1 cellular context compared by ENCODE assay signal in the genomic region with DNA sequence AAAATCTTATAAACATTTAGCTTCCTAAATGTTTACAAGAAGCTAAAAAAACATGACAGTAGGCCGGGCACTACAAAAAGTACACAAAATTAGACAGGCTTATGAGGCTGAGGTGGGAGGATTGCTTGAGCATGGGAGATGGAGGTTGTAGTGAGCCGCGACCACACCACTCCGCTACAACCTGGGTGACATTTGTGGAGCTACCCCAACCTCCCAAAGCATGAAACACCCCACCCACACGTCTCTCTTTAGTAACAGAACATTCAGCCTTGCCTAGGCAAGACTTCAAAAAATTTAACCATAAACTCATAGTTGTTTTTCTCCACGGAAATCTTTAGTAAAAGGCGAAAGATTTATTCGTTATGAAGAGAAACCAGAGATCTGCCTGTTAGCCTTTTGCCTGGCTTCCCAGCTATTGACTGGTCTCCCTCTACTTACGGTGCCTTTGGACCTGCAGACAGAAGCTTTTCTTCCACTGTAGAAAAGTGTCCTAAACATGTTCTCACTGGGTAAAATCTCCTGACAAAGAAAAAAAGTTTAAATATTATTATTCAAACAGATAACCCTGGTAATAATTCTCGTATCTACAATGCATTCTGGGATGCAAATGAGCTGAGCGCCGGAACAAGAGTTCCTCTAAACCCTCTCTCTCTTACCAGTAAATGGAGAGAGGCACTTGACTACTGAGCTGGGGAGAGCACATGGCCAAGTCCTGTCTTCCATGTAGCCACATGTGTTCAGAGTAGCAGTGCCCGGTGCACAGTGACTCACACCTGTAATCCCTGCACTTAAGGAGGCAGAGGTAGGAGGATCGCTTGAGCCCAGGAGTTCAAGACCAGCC.
TF ChIP-seq lines count a peak whose summit lies in the region.

No MANE protein-coding gene starts in this region.

TF ChIP-seq in HepG2, 621 proteins besides CTCF, POLR2A, EP300 and RAD21 (continued from another document):
- TF ChIP-seq MYC (CRISPR knock-in tag; IDR thresholded peaks at IDR 0.05; ENCODE audit: borderline replicate concordance) = peak; percentile 79
- TF ChIP-seq RBFOX2 (IDR thresholded peaks at IDR 0.05; ENCODE audit: low read depth, low read length) = peak; percentile 93
- TF ChIP-seq RAD51 (IDR thresholded peaks at IDR 0.05; ENCODE audit: borderline replicate concordance) = no peak
- TF ChIP-seq, protein P1, sequence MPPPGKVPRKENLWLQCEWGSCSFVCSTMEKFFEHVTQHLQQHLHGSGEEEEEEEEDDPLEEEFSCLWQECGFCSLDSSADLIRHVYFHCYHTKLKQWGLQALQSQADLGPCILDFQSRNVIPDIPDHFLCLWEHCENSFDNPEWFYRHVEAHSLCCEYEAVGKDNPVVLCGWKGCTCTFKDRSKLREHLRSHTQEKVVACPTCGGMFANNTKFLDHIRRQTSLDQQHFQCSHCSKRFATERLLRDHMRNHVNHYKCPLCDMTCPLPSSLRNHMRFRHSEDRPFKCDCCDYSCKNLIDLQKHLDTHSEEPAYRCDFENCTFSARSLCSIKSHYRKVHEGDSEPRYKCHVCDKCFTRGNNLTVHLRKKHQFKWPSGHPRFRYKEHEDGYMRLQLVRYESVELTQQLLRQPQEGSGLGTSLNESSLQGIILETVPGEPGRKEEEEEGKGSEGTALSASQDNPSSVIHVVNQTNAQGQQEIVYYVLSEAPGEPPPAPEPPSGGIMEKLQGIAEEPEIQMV (CRISPR knock-in tag; IDR thresholded peaks at IDR 0.05; ENCODE audit: low read depth) = no peak
- no peak for TF ChIP-seq U2AF1 (optimal IDR thresholded peaks at IDR 0.05; ENCODE audit: low read depth, low read length)
- TF ChIP-seq ZSCAN30 (CRISPR knock-in tag; IDR thresholded peaks at IDR 0.05) = peak; percentile 62; the same call in 1 of the 2 replicates
- no peak; the same call in 1 of the 2 replicates for TF ChIP-seq TBX2 (CRISPR knock-in tag; IDR thresholded peaks at IDR 0.05; ENCODE audit: borderline replicate concordance)
- TF ChIP-seq ATF1 (CRISPR knock-in tag; IDR thresholded peaks at IDR 0.05) = peak; percentile 81
- TF ChIP-seq ZNF546 (CRISPR knock-in tag; conservative IDR thresholded peaks at IDR 0.05) = 0 out of 2 replicates have a peak, but pooled peaks have one; percentile 56
- no peak for TF ChIP-seq ZNF496 (CRISPR knock-in tag; IDR thresholded peaks at IDR 0.05; ENCODE audit: insufficient replicate concordance)
- TF ChIP-seq KLF11 (CRISPR knock-in tag; IDR thresholded peaks at IDR 0.05) = peak; percentile 66; the same call in 1 of the 2 replicates
- TF ChIP-seq ZBTB21 (CRISPR knock-in tag; IDR thresholded peaks at IDR 0.05) = peak; percentile 33; the same call in 1 of the 2 replicates
- no peak for TF ChIP-seq REXO4 (CRISPR knock-in tag; IDR thresholded peaks at IDR 0.05; ENCODE audit: borderline replicate concordance)
- no peak; the same call in 1 of the 2 replicates for TF ChIP-seq ZNF232 (CRISPR knock-in tag; IDR thresholded peaks at IDR 0.05; ENCODE audit: borderline replicate concordance)
- TF ChIP-seq CENPT (CRISPR knock-in tag; IDR thresholded peaks at IDR 0.05; ENCODE audit: low read depth) = peak; percentile 91; the same call in 1 of the 2 replicates
